9 cellular contexts compared by ENCODE assay signal in the genomic region with DNA sequence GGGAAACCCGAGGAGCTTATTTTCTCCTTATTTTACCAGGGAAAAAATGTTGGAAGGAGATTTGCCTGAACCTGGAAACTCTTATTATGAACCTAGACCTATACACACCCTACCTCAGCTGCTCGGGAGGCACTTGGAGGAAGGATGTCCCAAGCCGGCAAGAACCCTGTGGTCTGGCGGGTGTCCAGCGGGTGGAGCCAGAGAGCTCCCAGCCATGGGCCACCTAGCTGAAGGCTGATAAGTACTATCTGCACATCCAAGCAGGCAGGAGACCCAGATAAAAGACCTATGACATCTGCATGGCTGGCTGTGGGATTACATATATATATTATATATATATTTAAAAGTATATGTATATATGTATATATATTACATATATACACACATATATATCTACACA. TPM values are rescaled to one million over a fixed set of nuclear protein-coding genes. Genes with fewer than 3 reads are reported as not detected.
A peak's percentile ranks its signal among the peaks of the same experiment; 100 is the strongest.
DNase-seq lines count a peak whose midpoint lies in the region; ATAC-seq and TF ChIP-seq lines count a peak whose summit lies in the region.
"Had no signal": no experiment of that assay in that cellular context is flagged by ENCODE, and none has a peak within 500 bp of the region (broad histone marks: within the 10 kb centered on the region; RNA-seq: fewer than 3 reads in every experiment).

No MANE protein-coding gene starts in this region.

- no peak overlapping the region for H3K27ac Mint-ChIP-seq in neural progenitor cell
- H3K27ac Mint-ChIP-seq: dendritic cell treated with granulocyte-macrophage colony-stimulating factor and Interleukin-4, amounts not matched to agents 40 ng/mL and 50 ng/mL, for 4 days had no signal

- intact Hi-C loops in IMR-90 (cut with micrococcal nuclease), result loop anchor here (1.0 kb wide), 1 partner anchor 116 kb away; no protein-coding TSS in a partner anchor
- intact Hi-C loops in esophagus muscularis mucosa (cut with DNase I), result no loop called here

- H2BK15ac ChIP-seq in IMR-90 (ENCODE audit: low read depth, low read length), result peak overlapping the region; percentile 33; the same call in 1 of the 3 replicates

- no peaks in the 10 kb centered on the region for H3K36me3 Mint-ChIP-seq in neural progenitor cell

- no peaks in the 10 kb centered on the region for H3K4me1 Mint-ChIP-seq in neural progenitor cell

- in situ Hi-C loops in IMR-90 (cut with MboI; ENCODE audit: low sequenced_read_pairs), result no loop called here

- DNase-seq in DMS79 (lab: John Stamatoyannopoulos, UW) (peak; percentile 47), IMR-90 (peak; percentile 77), activated T-cell treated with anti-CD3 and anti-CD28 coated beads for 1 hour (ENCODE audit: low read depth) (peak; percentile 54), esophagus muscularis mucosa (ENCODE audit: extremely low spot score) (no peak), neural progenitor cell (ENCODE audit: low spot score) (peak; percentile 76), thoracic aorta (ENCODE audit: low spot score) (no peak)

- TF ChIP-seq POLR2A in IMR-90 (IDR thresholded peaks at IDR 0.05; ENCODE audit: low read depth, low read length) (0 out of 2 replicates have a peak, but pooled peaks have one; percentile 31), esophagus muscularis mucosa (IDR thresholded peaks at IDR 0.05; ENCODE audit: low read depth) (no peak)

- POLR2A ChIA-PET in IMR-90 (lab: Charles Lee; ENCODE audit: unreplicated experiment), result interaction anchor here (1.5 kb wide), 1 partner anchor 80 kb away, joined by 5 read pairs; no protein-coding TSS in a partner anchor

- CTCF ChIA-PET in IMR-90 (lab: Yijun Ruan, JAX), result interaction anchor here (0.6 to 1.9 kb wide), 13 partner anchors 14 to 157 kb away, joined by 3 to 6 read pairs (median 4); no protein-coding TSS in a partner anchor

- no peak overlapping the region for H3K4me3 Mint-ChIP-seq in neural progenitor cell
- H3K4me3 Mint-ChIP-seq: dendritic cell treated with granulocyte-macrophage colony-stimulating factor and Interleukin-4, amounts not matched to agents 40 ng/mL and 50 ng/mL, for 4 days had no signal

- peaks cover 0 to 6% of the 10 kb centered on the region in 2 experiments; a peak in 1 of 4 replicates for H3K79me1 ChIP-seq in IMR-90 (ENCODE audit: low read depth in 1 of 2, low read length in 2 of 2)

- H3K56ac ChIP-seq in IMR-90 (ENCODE audit: extremely low read depth, insufficient read depth, low read length), result no peak overlapping the region

- H2AK5ac ChIP-seq in IMR-90 (ENCODE audit: low read depth, low read length), result no peak overlapping the region

- H3K4me3 ChIP-seq in IMR-90 (ENCODE audit: insufficient read depth, low read depth, low read length) (no peak overlapping the region), OCI-LY3 (ENCODE audit: low read length) (no peak overlapping the region), esophagus muscularis mucosa (no peak overlapping the region), neural progenitor cell (no peak overlapping the region), thoracic aorta (no peak overlapping the region)

- no peaks in the 10 kb centered on the region for H3K9me3 ChIP-seq in IMR-90 (ENCODE audit: control insufficient read depth, insufficient read depth, low read length)
- H3K9me3 ChIP-seq in OCI-LY3 (ENCODE audit: insufficient read depth, low read length), result no peaks in the 10 kb centered on the region
- H3K9me3 ChIP-seq in esophagus muscularis mucosa, result no peaks in the 10 kb centered on the region
- H3K9me3 ChIP-seq in neural progenitor cell (ENCODE audit: low read depth), result no peaks in the 10 kb centered on the region
- H3K9me3 ChIP-seq in thoracic aorta, result no peaks in the 10 kb centered on the region

- no peak overlapping the region for H3K18ac ChIP-seq in IMR-90 (ENCODE audit: low read depth, low read length)

- TF ChIP-seq RAD21 in IMR-90 (IDR thresholded peaks at IDR 0.05; ENCODE audit: low read length), result peak; percentile 92

- H3K9me3 Mint-ChIP-seq in neural progenitor cell, result no peaks in the 10 kb centered on the region
- H3K9me3 Mint-ChIP-seq: dendritic cell treated with granulocyte-macrophage colony-stimulating factor and Interleukin-4, amounts not matched to agents 40 ng/mL and 50 ng/mL, for 4 days had no signal

- no peaks in the 10 kb centered on the region for H4K20me1 ChIP-seq in IMR-90 (ENCODE audit: insufficient read depth, low read length)
- no peaks in the 10 kb centered on the region for H4K20me1 ChIP-seq in OCI-LY3 (ENCODE audit: insufficient read depth, low read length)
- H4K20me1 ChIP-seq in neural progenitor cell (ENCODE audit: low read depth), result no peaks in the 10 kb centered on the region

- ATAC-seq in GM21576 (IDR thresholded peaks at IDR 0.05; ENCODE audit: unreplicated experiment) (peak; percentile 91), IMR-90 (ENCODE audit: low read depth) (peak; percentile 89), thoracic aorta (ENCODE audit: insufficient number of reproducible peaks, low FRiP score, low read depth) (no peak)

- no peak overlapping the region; the same call in 1 of the 2 replicates for H3K14ac ChIP-seq in IMR-90 (replicated peaks; ENCODE audit: low read depth, low read length)

- peak overlapping the region; percentile 45; the same call in 1 of the 2 replicates for H2BK120ac ChIP-seq in IMR-90 (ENCODE audit: low read depth, low read length)

- no peak overlapping the region for H2AK9ac ChIP-seq in IMR-90 (replicated peaks; ENCODE audit: low read depth, low read length, poor library complexity)

- TF ChIP-seq EP300 in esophagus muscularis mucosa (IDR thresholded peaks at IDR 0.05), result no peak

- H3K36me3 ChIP-seq in IMR-90 (ENCODE audit: control insufficient read depth, insufficient read depth, low read length), result no peaks in the 10 kb centered on the region
- H3K36me3 ChIP-seq in OCI-LY3 (replicated peaks; ENCODE audit: low read depth, low read length), result no peaks in the 10 kb centered on the region
- H3K36me3 ChIP-seq in esophagus muscularis mucosa, result no peaks in the 10 kb centered on the region
- H3K36me3 ChIP-seq in neural progenitor cell, result no peaks in the 10 kb centered on the region
- H3K36me3 ChIP-seq in thoracic aorta, result no peaks in the 10 kb centered on the region

- peak overlapping the region in 1 of 2 experiments; percentile 51; a peak in 2 of 4 replicates for H4K8ac ChIP-seq in IMR-90 (ENCODE audit: low read depth in 2 of 2, low read length in 2 of 2)

- H3K9ac ChIP-seq in IMR-90 (ENCODE audit: low read depth, low read length) (no peak overlapping the region), OCI-LY3 (ENCODE audit: low read length) (no peak overlapping the region), neural progenitor cell (no peak overlapping the region)

- peaks cover 11% of the 10 kb centered on the region for H3K27me3 Mint-ChIP-seq in neural progenitor cell (ENCODE audit: insufficient read depth, low read depth)

- H3K4ac ChIP-seq in IMR-90 (ENCODE audit: low read depth, low read length), result peak overlapping the region; percentile 6; the same call in 1 of the 2 replicates

- no TSS peak for BruUV-seq in IMR-90 (replicated peaks; lab: Mats Ljungman, UMichigan)

- H2BK20ac ChIP-seq in IMR-90 (ENCODE audit: low read depth, low read length), result peak overlapping the region; percentile 40

- TF ChIP-seq CTCF in IMR-90 (conservative IDR thresholded peaks at IDR 0.05; ENCODE audit: low read depth, low read length) (peak; percentile 83), OCI-LY3 (IDR thresholded peaks at IDR 0.05; ENCODE audit: low read depth, low read length) (peak; percentile 96), esophagus muscularis mucosa (IDR thresholded peaks at IDR 0.05) (peak; percentile 46 to 60 (median 53)), neural progenitor cell (IDR thresholded peaks at IDR 0.05) (peak; percentile 88), thoracic aorta (IDR thresholded peaks at IDR 0.05) (peak; percentile 55)

- H3K9me1 ChIP-seq in IMR-90 (ENCODE audit: insufficient read depth, low read length), result peaks cover 15% of the 10 kb centered on the region

- dilution Hi-C loops in IMR-90 (cut with HindIII; ENCODE audit: low sequenced_read_pairs, unreplicated experiment), result no loop called here

- H3K27ac ChIP-seq in IMR-90 (ENCODE audit: insufficient read depth, low read length), result no peak overlapping the region
- no peak overlapping the region for H3K27ac ChIP-seq in OCI-LY3 (ENCODE audit: low read length)
- H3K27ac ChIP-seq in esophagus muscularis mucosa (replicated peaks in 1 of 4), result no peak overlapping the region
- H3K27ac ChIP-seq in neural progenitor cell, result no peak overlapping the region
- no peak overlapping the region for H3K27ac ChIP-seq in thoracic aorta

- H3K23ac ChIP-seq in IMR-90 (ENCODE audit: low read depth, low read length), result no peak overlapping the region

- no peaks in the 10 kb centered on the region for H3K27me3 ChIP-seq in IMR-90 (ENCODE audit: control insufficient read depth, insufficient read depth, low read length)
- H3K27me3 ChIP-seq in OCI-LY3 (ENCODE audit: low read depth, low read length), result peaks cover 24% of the 10 kb centered on the region
- H3K27me3 ChIP-seq in esophagus muscularis mucosa, result peaks cover 0 to 12% (median 0%) of the 10 kb centered on the region in 4 donors
- H3K27me3 ChIP-seq in neural progenitor cell, result no peaks in the 10 kb centered on the region
- no peaks in the 10 kb centered on the region for H3K27me3 ChIP-seq in thoracic aorta (replicated peaks; ENCODE audit: insufficient read depth)

- H2BK5ac ChIP-seq in IMR-90 (ENCODE audit: low read depth, low read length, poor library complexity, severe bottlenecking), result no peak overlapping the region

- no peaks in the 10 kb centered on the region for H3F3A ChIP-seq in neural progenitor cell (ENCODE audit: low read depth)

- no peak overlapping the region for H4K5ac ChIP-seq in IMR-90 (ENCODE audit: low read depth, low read length)

- H3K4me1 ChIP-seq in IMR-90 (ENCODE audit: control insufficient read depth, insufficient read depth, low read length), result peaks cover 14% of the 10 kb centered on the region
- H3K4me1 ChIP-seq in OCI-LY3 (ENCODE audit: low read length), result peaks cover 6% of the 10 kb centered on the region
- peaks cover 0 to 3% (median 0%) of the 10 kb centered on the region in 4 donors for H3K4me1 ChIP-seq in esophagus muscularis mucosa
- H3K4me1 ChIP-seq in neural progenitor cell, result no peaks in the 10 kb centered on the region
- H3K4me1 ChIP-seq in thoracic aorta (ENCODE audit: control insufficient read depth in 1 of 2, low read depth in 2 of 2), result peaks cover 0 to 38% of the 10 kb centered on the region in 2 donors

- H3K4me2 ChIP-seq in IMR-90 (ENCODE audit: low read depth, low read length), result no peak overlapping the region
- no peak overlapping the region for H3K4me2 ChIP-seq in OCI-LY3 (ENCODE audit: low read length)
- no peak overlapping the region for H3K4me2 ChIP-seq in neural progenitor cell

- H3K79me2 ChIP-seq in OCI-LY3 (ENCODE audit: low read length) (no peaks in the 10 kb centered on the region), neural progenitor cell (ENCODE audit: low read depth) (no peaks in the 10 kb centered on the region)

- H4K91ac ChIP-seq in IMR-90 (ENCODE audit: insufficient read depth, low read depth, low read length), result no peak overlapping the region

- WGBS in IMR-90 (ENCODE audit: extremely low coverage in 2 of 2, insufficient read length in 1 of 2), 2 experiments, result no CpG with 5 or more reads among the region's 5 CpGs
- 0% methylated on average over 5 of the region's 5 CpGs for WGBS in esophagus muscularis mucosa

- H2AFZ ChIP-seq in IMR-90 (replicated peaks; ENCODE audit: low read length, poor library complexity) (no peak overlapping the region), OCI-LY3 (ENCODE audit: low read depth, low read length) (no peak overlapping the region), neural progenitor cell (replicated peaks) (no peak overlapping the region)

RNA-seq across cellular contexts. Expression of a gene that starts 1.1 kb away (rescaled TPM):
- total RNA-seq in IMR-90 (2012; rRNA removed), result 21.7 and 31.9 TPM in 2 replicates
- polyA plus RNA-seq in IMR-90 (2012; rRNA removed), result 18.3 and 20.5 TPM in 2 replicates
- polyA plus RNA-seq in IMR-90 (2012; cell fraction: cytosol; rRNA removed), result 24.8 and 32.4 TPM in 2 replicates
- polyA plus RNA-seq in IMR-90 (2012; cell fraction: nucleus; rRNA removed; ENCODE audit: low replicate concordance), result 45.7 and 80.2 TPM in 2 replicates
- 1 to 10 TPM in 3 of 4 donors, under 1 TPM in 1; 0.42 to 4.8 (median 1.5) TPM for total RNA-seq in esophagus muscularis mucosa
- total RNA-seq in neural progenitor cell (ENCODE audit: low replicate concordance), result not detected in 2 replicates
- 10 to 100 TPM; 76.3 to 86.2 TPM for total RNA-seq in thoracic aorta

Comparison
In these comparisons a context has a peak if more than half of its experiments do, and no peak if none do; other contexts are left out.
1. DNase-seq: peak in DMS79 (single experiment), IMR-90 (single experiment), activated T-cell treated with anti-CD3 and anti-CD28 coated beads for 1 hour (single experiment) and neural progenitor cell (single experiment); none in esophagus muscularis mucosa (single experiment) and thoracic aorta (single experiment).
2. Peak in every context shown above with its lines, with median percentiles within 50 percentile points of each other: CTCF ChIP-seq.